Comparison of ENCODE assay signal across 2 cellular contexts in genomic region chr10:7085913-7086589, GRCh38.
A peak's percentile ranks its signal among the peaks of the same experiment; 100 is the strongest.
TF ChIP-seq lines count a peak whose summit lies in the region.

No MANE protein-coding gene starts in this region.

TF ChIP-seq in GM23338, 12 proteins besides CTCF, POLR2A, EP300 and RAD21 (continued from another document):
- TF ChIP-seq ZNF462 (CRISPR knock-in tag; IDR thresholded peaks at IDR 0.05) = peak; percentile 41; the same call in 1 of the 2 replicates
- TF ChIP-seq EZH2phosphoT487 (IDR thresholded peaks at IDR 0.05; ENCODE audit: unreplicated experiment) = no peak
- TF ChIP-seq EZH2 (IDR thresholded peaks at IDR 0.05; ENCODE audit: low read depth, unreplicated experiment) = no peak
- no peak for TF ChIP-seq NANOG (IDR thresholded peaks at IDR 0.05; ENCODE audit: borderline replicate concordance)
- no peak for TF ChIP-seq ETS1 (IDR thresholded peaks at IDR 0.05)
- no peak for TF ChIP-seq CREB1 (CRISPR knock-in tag; IDR thresholded peaks at IDR 0.05; ENCODE audit: low read depth)

TF ChIP-seq in WTC11, 78 proteins besides CTCF, POLR2A, EP300 and RAD21 (continued from another document):
- TF ChIP-seq, protein P1, sequence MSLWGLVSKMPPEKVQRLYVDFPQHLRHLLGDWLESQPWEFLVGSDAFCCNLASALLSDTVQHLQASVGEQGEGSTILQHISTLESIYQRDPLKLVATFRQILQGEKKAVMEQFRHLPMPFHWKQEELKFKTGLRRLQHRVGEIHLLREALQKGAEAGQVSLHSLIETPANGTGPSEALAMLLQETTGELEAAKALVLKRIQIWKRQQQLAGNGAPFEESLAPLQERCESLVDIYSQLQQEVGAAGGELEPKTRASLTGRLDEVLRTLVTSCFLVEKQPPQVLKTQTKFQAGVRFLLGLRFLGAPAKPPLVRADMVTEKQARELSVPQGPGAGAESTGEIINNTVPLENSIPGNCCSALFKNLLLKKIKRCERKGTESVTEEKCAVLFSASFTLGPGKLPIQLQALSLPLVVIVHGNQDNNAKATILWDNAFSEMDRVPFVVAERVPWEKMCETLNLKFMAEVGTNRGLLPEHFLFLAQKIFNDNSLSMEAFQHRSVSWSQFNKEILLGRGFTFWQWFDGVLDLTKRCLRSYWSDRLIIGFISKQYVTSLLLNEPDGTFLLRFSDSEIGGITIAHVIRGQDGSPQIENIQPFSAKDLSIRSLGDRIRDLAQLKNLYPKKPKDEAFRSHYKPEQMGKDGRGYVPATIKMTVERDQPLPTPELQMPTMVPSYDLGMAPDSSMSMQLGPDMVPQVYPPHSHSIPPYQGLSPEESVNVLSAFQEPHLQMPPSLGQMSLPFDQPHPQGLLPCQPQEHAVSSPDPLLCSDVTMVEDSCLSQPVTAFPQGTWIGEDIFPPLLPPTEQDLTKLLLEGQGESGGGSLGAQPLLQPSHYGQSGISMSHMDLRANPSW (CRISPR knock-in tag; conservative IDR thresholded peaks at IDR 0.05; ENCODE audit: low read depth) = no peak
- TF ChIP-seq TEAD4 (CRISPR knock-in tag; IDR thresholded peaks at IDR 0.05) = no peak
- no peak for TF ChIP-seq TCF7 (CRISPR knock-in tag; IDR thresholded peaks at IDR 0.05; ENCODE audit: low read depth)
- no peak for TF ChIP-seq ZNF396 (CRISPR knock-in tag; IDR thresholded peaks at IDR 0.05; ENCODE audit: borderline replicate concordance)
- TF ChIP-seq ERG (CRISPR knock-in tag; IDR thresholded peaks at IDR 0.05) = no peak
- TF ChIP-seq OVOL2 (CRISPR knock-in tag; IDR thresholded peaks at IDR 0.05; ENCODE audit: borderline replicate concordance) = no peak
- TF ChIP-seq, protein P2, sequence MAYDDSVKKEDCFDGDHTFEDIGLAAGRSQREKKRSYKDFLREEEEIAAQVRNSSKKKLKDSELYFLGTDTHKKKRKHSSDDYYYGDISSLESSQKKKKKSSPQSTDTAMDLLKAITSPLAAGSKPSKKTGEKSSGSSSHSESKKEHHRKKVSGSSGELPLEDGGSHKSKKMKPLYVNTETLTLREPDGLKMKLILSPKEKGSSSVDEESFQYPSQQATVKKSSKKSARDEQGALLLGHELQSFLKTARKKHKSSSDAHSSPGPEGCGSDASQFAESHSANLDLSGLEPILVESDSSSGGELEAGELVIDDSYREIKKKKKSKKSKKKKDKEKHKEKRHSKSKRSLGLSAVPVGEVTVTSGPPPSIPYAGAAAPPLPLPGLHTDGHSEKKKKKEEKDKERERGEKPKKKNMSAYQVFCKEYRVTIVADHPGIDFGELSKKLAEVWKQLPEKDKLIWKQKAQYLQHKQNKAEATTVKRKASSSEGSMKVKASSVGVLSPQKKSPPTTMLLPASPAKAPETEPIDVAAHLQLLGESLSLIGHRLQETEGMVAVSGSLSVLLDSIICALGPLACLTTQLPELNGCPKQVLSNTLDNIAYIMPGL (CRISPR knock-in tag; IDR thresholded peaks at IDR 0.05) = no peak
- TF ChIP-seq NR1H2 (CRISPR knock-in tag; IDR thresholded peaks at IDR 0.05) = no peak
- TF ChIP-seq ESRRA (CRISPR knock-in tag; IDR thresholded peaks at IDR 0.05; ENCODE audit: borderline replicate concordance) = no peak
- no peak for TF ChIP-seq ZNF512 (CRISPR knock-in tag; IDR thresholded peaks at IDR 0.05; ENCODE audit: borderline replicate concordance)
- TF ChIP-seq CREM (CRISPR knock-in tag; IDR thresholded peaks at IDR 0.05) = no peak
- TF ChIP-seq, protein P3, sequence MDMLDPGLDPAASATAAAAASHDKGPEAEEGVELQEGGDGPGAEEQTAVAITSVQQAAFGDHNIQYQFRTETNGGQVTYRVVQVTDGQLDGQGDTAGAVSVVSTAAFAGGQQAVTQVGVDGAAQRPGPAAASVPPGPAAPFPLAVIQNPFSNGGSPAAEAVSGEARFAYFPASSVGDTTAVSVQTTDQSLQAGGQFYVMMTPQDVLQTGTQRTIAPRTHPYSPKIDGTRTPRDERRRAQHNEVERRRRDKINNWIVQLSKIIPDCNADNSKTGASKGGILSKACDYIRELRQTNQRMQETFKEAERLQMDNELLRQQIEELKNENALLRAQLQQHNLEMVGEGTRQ (CRISPR knock-in tag; IDR thresholded peaks at IDR 0.05) = no peak
- TF ChIP-seq PREB (CRISPR knock-in tag; IDR thresholded peaks at IDR 0.05; ENCODE audit: borderline replicate concordance) = no peak
